Comparison of ENCODE assay signal across 5 cellular contexts in genomic region chr2:106709229-106709628, GRCh38.
"Had no signal": no experiment of that assay in that cellular context is flagged by ENCODE, and none has a peak within 500 bp of the region (broad histone marks: within the 10 kb centered on the region; RNA-seq: fewer than 3 reads in every experiment).

No MANE protein-coding gene starts in this region.

- DNase-seq: IMR-90, KBM-7, KG1 had no signal

- ATAC-seq: HepG2, K562 had no signal

- H3K4me3 ChIP-seq: K562 had no signal
